ENCODE assay signal across 2 cellular contexts in genomic region chr19:22617181-22617580, GRCh38. TPM values are rescaled to one million over a fixed set of nuclear protein-coding genes. Genes with fewer than 3 reads are reported as not detected.
"Had no signal": no experiment of that assay in that cellular context is flagged by ENCODE, and none has a peak within 500 bp of the region (broad histone marks: within the 10 kb centered on the region; RNA-seq: fewer than 3 reads in every experiment).

No MANE protein-coding gene starts in this region.

RNA-seq across cellular contexts. Expression of gene ZNF492, which starts 16.9 kb away (rescaled TPM):
- total RNA-seq: chondrocyte, endodermal cell had no signal
